Comparison of ENCODE assay signal across 9 cellular contexts in genomic region chr22:37218771-37219411, GRCh38. TPM values are rescaled to one million over a fixed set of nuclear protein-coding genes. Genes with fewer than 3 reads are reported as not detected.
DNase-seq lines count a peak whose midpoint lies in the region; ATAC-seq, FAIRE-seq and TF ChIP-seq lines count a peak whose summit lies in the region.
"Had no signal": no experiment of that assay in that cellular context is flagged by ENCODE, and none has a peak within 500 bp of the region (broad histone marks: within the 10 kb centered on the region; RNA-seq: fewer than 3 reads in every experiment).

No MANE protein-coding gene starts in this region.

- H3K27me3 ChIP-seq in heart right ventricle, result peaks cover 0 to 46% (median 22%) of the 10 kb centered on the region in 7 donors

- H3K9me3 Mint-ChIP-seq in immature natural killer cell, result peaks cover 0 to 2% (median 0%) of the 10 kb centered on the region in 6 donors

- peak overlapping the region in 1 of 10 donors; percentile 86 for H3K27ac ChIP-seq in heart right ventricle
- H3K27ac ChIP-seq: HL-60 had no signal

- WGBS in heart right ventricle, 2 donors, result 41 to 45% methylated on average over 7 of the region's 7 CpGs

- peak overlapping the region; percentile 19 to 86 (median 76) for H3K27ac Mint-ChIP-seq in immature natural killer cell

- peaks cover 62 to 73% of the 10 kb centered on the region in 2 donors for H3K4me1 Mint-ChIP-seq in immature natural killer cell

- H3K27me3 Mint-ChIP-seq in immature natural killer cell (ENCODE audit: low read depth in 3 of 3), result peaks cover 0 to 8% (median 6%) of the 10 kb centered on the region in 3 donors

- intact Hi-C loops in heart right ventricle (cut with DNase I), result no loop called here

- peaks cover 9 to 10% (median 10%) of the 10 kb centered on the region in 3 donors for H3K36me3 Mint-ChIP-seq in immature natural killer cell

- H3K36me3 ChIP-seq in heart right ventricle, result no peaks in the 10 kb centered on the region

- DNase-seq in T-helper 1 cell (peak; percentile 40 to 80 (median 69)), immature natural killer cell (peak; percentile 49 to 71 (median 64)), urothelium cell line (ENCODE audit: low spot score) (no peak), NCI-H1048 (lab: John Stamatoyannopoulos, UW) (no peak), heart right ventricle (no peak), HTR-8/SVneo (ENCODE audit: insufficient read length, low spot score) (no peak)

- H3K9me3 ChIP-seq in heart right ventricle, result peaks cover 0 to 5% (median 0%) of the 10 kb centered on the region in 11 donors

- no peak for TF ChIP-seq CTCF in heart right ventricle (IDR thresholded peaks at IDR 0.05)

- ATAC-seq in GM18502 (IDR thresholded peaks at IDR 0.05; ENCODE audit: poor library complexity, unreplicated experiment), result peak; percentile 77
- peak; percentile 70 for ATAC-seq in HG02623 (IDR thresholded peaks at IDR 0.05; ENCODE audit: unreplicated experiment)
- ATAC-seq in heart right ventricle, result no peak

- no peak overlapping the region for H3K4me3 ChIP-seq in heart right ventricle

- FAIRE-seq in urothelium cell line (lab: Jason Lieb, UNC) (no peak), HTR-8/SVneo (lab: Jason Lieb, UNC) (no peak)

- peaks cover 0 to 41% (median 0%) of the 10 kb centered on the region in 9 donors for H3K4me1 ChIP-seq in heart right ventricle

- peak overlapping the region in 4 of 5 donors; percentile 25 to 58 (median 26) for H3K4me3 Mint-ChIP-seq in immature natural killer cell

RNA-seq across cellular contexts. Expression of gene SSTR3, which starts 6.6 kb away (rescaled TPM):
- not detected for polyA plus RNA-seq in immature natural killer cell
- total RNA-seq in heart right ventricle, result not detected
- polyA plus RNA-seq in heart right ventricle, result not detected

RNA-seq across cellular contexts. Expression of gene RAC2, which starts 25.2 kb away (rescaled TPM):
- polyA plus RNA-seq in immature natural killer cell, result 1,000 to 10,000 TPM in 2 of 3 donors, 100 to 1,000 TPM in 1; 962 to 1,843 (median 1,262) TPM
- total RNA-seq in heart right ventricle, result 10 to 100 TPM in 1 of 10 donors, 1 to 10 TPM in 9; 1.1 to 37.1 (median 3.5) TPM
- 1 to 10 TPM; 1.4 to 5.0 TPM for polyA plus RNA-seq in heart right ventricle

RNA-seq across cellular contexts. Expression of gene C1QTNF6, which starts 30.8 kb away (rescaled TPM):
- polyA plus RNA-seq in immature natural killer cell, result 1 to 10 TPM in 2 of 3 donors, not detected in 1; 1.5 to 1.8 TPM
- total RNA-seq in heart right ventricle, result 1 to 10 TPM in 8 of 10 donors, under 1 TPM in 2; 0.51 to 6.4 (median 1.4) TPM
- polyA plus RNA-seq in heart right ventricle, result 1 to 10 TPM; 2.9 to 4.1 TPM

Comparison
In these comparisons a context has a peak if more than half of its experiments do, and no peak if none do; other contexts are left out.
1. ATAC-seq: peak in GM18502 (single experiment) and HG02623 (single experiment); none in heart right ventricle (0 of 8).
2. DNase-seq: peak in T-helper 1 cell (5 of 5) and immature natural killer cell (3 of 3); none in urothelium cell line (single experiment), NCI-H1048 (single experiment), heart right ventricle (0 of 2) and HTR-8/SVneo (single experiment).
3. RNA of gene RAC2, which starts 25.2 kb away (polyA plus RNA-seq): 962 to 1,843 TPM in immature natural killer cell; 1.4 to 5.0 TPM in heart right ventricle; every median in the first group is over 100 times any median in the second.